23 cellular contexts compared by ENCODE assay signal in the genomic region with DNA sequence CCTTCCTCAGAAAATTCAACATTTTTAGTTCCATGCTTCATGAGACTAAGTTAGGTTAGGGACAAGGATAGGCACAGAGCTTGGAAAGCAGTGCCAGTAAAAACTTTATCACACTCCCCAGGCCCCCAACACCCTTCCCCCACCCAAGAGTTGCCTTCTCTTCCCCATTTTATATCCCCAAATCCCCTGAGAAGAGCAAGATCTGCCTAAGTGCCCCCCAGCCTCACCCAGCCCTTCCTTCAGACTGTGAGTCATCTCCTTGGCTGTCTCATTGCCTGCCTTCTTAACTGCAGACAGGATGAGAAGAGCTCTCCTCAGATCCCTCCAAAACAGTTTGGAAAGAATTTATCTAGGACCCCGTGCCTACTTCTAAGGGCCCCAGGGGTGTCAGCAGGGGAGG. TPM values are rescaled to one million over a fixed set of nuclear protein-coding genes. Genes with fewer than 3 reads are reported as not detected.
DNase-seq lines count a peak whose midpoint lies in the region; ATAC-seq and TF ChIP-seq lines count a peak whose summit lies in the region.
"Had no signal": no experiment of that assay in that cellular context is flagged by ENCODE, and none has a peak within 500 bp of the region (broad histone marks: within the 10 kb centered on the region; RNA-seq: fewer than 3 reads in every experiment).

No MANE protein-coding gene starts in this region.

- TF ChIP-seq CTCF in NB4 (IDR thresholded peaks at IDR 0.05; ENCODE audit: low read depth, low read length) (no peak), choroid plexus epithelial cell (conservative IDR thresholded peaks at IDR 0.05; ENCODE audit: low read depth, low read length) (no peak)

- peaks cover 28% of the 10 kb centered on the region for H3K36me3 Mint-ChIP-seq in memory B cell
- H3K36me3 Mint-ChIP-seq in stimulated activated naive B cell treated with anti-CD40 and anti-IgM and Interleukin-4, amounts not matched to agents 10 μg/mL and 1 μg/mL and 100 μg/mL, for 72 hours = peaks cover 65 to 75% of the 10 kb centered on the region in 2 donors
- H3K36me3 Mint-ChIP-seq: natural killer cell treated with Interleukin-12 subunit alpha and Interleukin-12 subunit beta and Interleukin-15 and Interleukin-18, amount 100 ng/mL, for 72 hours had no signal

- intact Hi-C loops in left colon (cut with DNase I, micrococcal nuclease) = no loop called here

- H3K4me1 Mint-ChIP-seq in memory B cell = peaks cover 21% of the 10 kb centered on the region
- H3K4me1 Mint-ChIP-seq in stimulated activated naive B cell treated with anti-CD40 and anti-IgM and Interleukin-4, amounts not matched to agents 10 μg/mL and 1 μg/mL and 100 μg/mL, for 72 hours = peaks cover 27 to 39% of the 10 kb centered on the region in 2 donors
- H3K4me1 Mint-ChIP-seq: activated T-helper 17 cell treated with anti-CD3 and anti-CD28 coated beads, Interleukin-2, amount 50 U/mL, for 72 hours; stimulated activated naive CD8-positive, alpha-beta T cell treated with anti-CD3 and anti-CD28 coated beads, Interleukin-15, amount 100 ng/mL, for 72 hours had no signal

- H3K4me3 ChIP-seq in NB4 (ENCODE audit: low read depth, low read length) (no peak overlapping the region), choroid plexus epithelial cell (ENCODE audit: low read depth, low read length) (no peak overlapping the region)
- H3K4me3 ChIP-seq: PC-9, sigmoid colon had no signal

- ATAC-seq in memory B cell (ENCODE audit: low read depth) (no peak), left colon (no peak), GM18873 (IDR thresholded peaks at IDR 0.05; ENCODE audit: low FRiP score, unreplicated experiment) (no peak)
- ATAC-seq in stimulated activated naive B cell treated with anti-CD40 and anti-IgM and Interleukin-4, amounts not matched to agents 10 μg/mL and 1 μg/mL and 100 μg/mL, for 72 hours (replicated peaks) = no peak
- ATAC-seq: activated T-helper 17 cell treated with anti-CD3 and anti-CD28 coated beads, Interleukin-2, amount 50 U/mL, for 72 hours; natural killer cell treated with Interleukin-12 subunit alpha and Interleukin-12 subunit beta and Interleukin-15 and Interleukin-18, amount 100 ng/mL, for 72 hours; stimulated activated naive CD8-positive, alpha-beta T cell treated with anti-CD3 and anti-CD28 coated beads, Interleukin-15, amount 100 ng/mL, for 72 hours had no signal

- H3K27me3 Mint-ChIP-seq in memory B cell = no peaks in the 10 kb centered on the region
- no peaks in the 10 kb centered on the region for H3K27me3 Mint-ChIP-seq in stimulated activated naive B cell treated with anti-CD40 and anti-IgM and Interleukin-4, amounts not matched to agents 10 μg/mL and 1 μg/mL and 100 μg/mL, for 72 hours
- H3K27me3 Mint-ChIP-seq: activated T-helper 17 cell treated with anti-CD3 and anti-CD28 coated beads, Interleukin-2, amount 50 U/mL, for 72 hours; natural killer cell treated with Interleukin-12 subunit alpha and Interleukin-12 subunit beta and Interleukin-15 and Interleukin-18, amount 100 ng/mL, for 72 hours; stimulated activated naive CD8-positive, alpha-beta T cell treated with anti-CD3 and anti-CD28 coated beads, Interleukin-15, amount 100 ng/mL, for 72 hours; type B pancreatic cell had no signal

- H3K4me3 Mint-ChIP-seq in memory B cell = no peak overlapping the region
- no peak overlapping the region for H3K4me3 Mint-ChIP-seq in stimulated activated naive B cell treated with anti-CD40 and anti-IgM and Interleukin-4, amounts not matched to agents 10 μg/mL and 1 μg/mL and 100 μg/mL, for 72 hours
- H3K4me3 Mint-ChIP-seq: activated T-helper 17 cell treated with anti-CD3 and anti-CD28 coated beads, Interleukin-2, amount 50 U/mL, for 72 hours; natural killer cell treated with Interleukin-12 subunit alpha and Interleukin-12 subunit beta and Interleukin-15 and Interleukin-18, amount 100 ng/mL, for 72 hours; stimulated activated naive CD8-positive, alpha-beta T cell treated with anti-CD3 and anti-CD28 coated beads, Interleukin-15, amount 100 ng/mL, for 72 hours; type B pancreatic cell had no signal

- TF ChIP-seq POLR2A in NB4 (IDR thresholded peaks at IDR 0.05; ENCODE audit: extremely low read depth, insufficient read length) = no peak

- H3K27ac Mint-ChIP-seq in memory B cell = peak overlapping the region; percentile 90
- no peak overlapping the region for H3K27ac Mint-ChIP-seq in stimulated activated naive B cell treated with anti-CD40 and anti-IgM and Interleukin-4, amounts not matched to agents 10 μg/mL and 1 μg/mL and 100 μg/mL, for 72 hours
- H3K27ac Mint-ChIP-seq: activated T-helper 17 cell treated with anti-CD3 and anti-CD28 coated beads, Interleukin-2, amount 50 U/mL, for 72 hours; natural killer cell treated with Interleukin-12 subunit alpha and Interleukin-12 subunit beta and Interleukin-15 and Interleukin-18, amount 100 ng/mL, for 72 hours; type B pancreatic cell had no signal

- peak; percentile 51 for DNase-seq in ELR (ENCODE audit: low read depth)
- peak; percentile 90 for DNase-seq in NB4 (ENCODE audit: low read depth)
- DNase-seq in choroid plexus epithelial cell (ENCODE audit: low read depth) = peak; percentile 57
- DNase-seq in memory B cell (ENCODE audit: low spot score in 2 of 2) = no peak
- DNase-seq in left colon = no peak
- DNase-seq in activated CD8-positive, alpha-beta memory T cell treated with anti-CD3 and anti-CD28 coated beads, Interleukin-2, amount 50 U/mL, for 4 hours = no peak
- no peak for DNase-seq in stimulated activated naive B cell treated with anti-CD40 and anti-IgM and Interleukin-4, amounts not matched to agents 10 μg/mL and 1 μg/mL and 100 μg/mL, for 72 hours
- DNase-seq: activated CD4-positive, CD25-positive, alpha-beta regulatory T cell treated with anti-CD3 and anti-CD28 coated beads, Interleukin-2, amount 50 U/mL, for 72 hours; amygdala; foreskin melanocyte; NCI-H1417; NCI-H2171 treated with DMSO at 0.1 percent for 48 hours; PC-9; SIG-M5; sigmoid colon; stimulated activated naive CD8-positive, alpha-beta T cell treated with anti-CD3 and anti-CD28 coated beads, Interleukin-15, amount 100 ng/mL, for 72 hours had no signal

- no peaks in the 10 kb centered on the region for H3K9me3 Mint-ChIP-seq in memory B cell
- H3K9me3 Mint-ChIP-seq in stimulated activated naive B cell treated with anti-CD40 and anti-IgM and Interleukin-4, amounts not matched to agents 10 μg/mL and 1 μg/mL and 100 μg/mL, for 72 hours = no peaks in the 10 kb centered on the region
- H3K9me3 Mint-ChIP-seq: activated T-helper 17 cell treated with anti-CD3 and anti-CD28 coated beads, Interleukin-2, amount 50 U/mL, for 72 hours; natural killer cell treated with Interleukin-12 subunit alpha and Interleukin-12 subunit beta and Interleukin-15 and Interleukin-18, amount 100 ng/mL, for 72 hours; stimulated activated naive CD8-positive, alpha-beta T cell treated with anti-CD3 and anti-CD28 coated beads, Interleukin-15, amount 100 ng/mL, for 72 hours; type B pancreatic cell had no signal

RNA-seq across cellular contexts. Expression of a gene that starts 55.8 kb away (rescaled TPM):
- under 1 TPM in 1 of 2 donors, not detected in 1; 0.12 TPM for total RNA-seq in left colon
- total RNA-seq: activated T-helper 17 cell treated with anti-CD3 and anti-CD28 coated beads, Interleukin-2, amount 50 U/mL, for 72 hours; G401; H1; mesenteric fat pad; natural killer cell treated with Interleukin-12 subunit alpha and Interleukin-12 subunit beta and Interleukin-15 and Interleukin-18, amount 100 ng/mL, for 72 hours; PC-9 had no signal

Comparison
In these comparisons a context has a peak if more than half of its experiments do, and no peak if none do; other contexts are left out.
1. DNase-seq: peak in ELR (single experiment), NB4 (single experiment) and choroid plexus epithelial cell (single experiment); none in memory B cell (0 of 2), left colon (0 of 2), activated CD8-positive, alpha-beta memory T cell treated with anti-CD3 and anti-CD28 coated beads, Interleukin-2, amount 50 U/mL, for 4 hours (single experiment) and stimulated activated naive B cell treated with anti-CD40 and anti-IgM and Interleukin-4, amounts not matched to agents 10 μg/mL and 1 μg/mL and 100 μg/mL, for 72 hours (single experiment).